ENCODE assay signal across 8 cellular contexts in genomic region chr3:48504051-48504946, GRCh38. TPM values are rescaled to one million over a fixed set of nuclear protein-coding genes. Genes with fewer than 3 reads are reported as not detected.
DNase-seq lines count a peak whose midpoint lies in the region; ATAC-seq and TF ChIP-seq lines count a peak whose summit lies in the region.

TSS of gene SHISA5 (minus strand) at chr3:48504174. CDS start at chr3:48504094, 80 bp downstream.

- H3K27ac ChIP-seq in ectodermal cell (ENCODE audit: insufficient read depth, low read depth, low read length, poor library complexity, severe bottlenecking): no peak within 1 kb of the TSS

- H3K9me3 ChIP-seq in ectodermal cell (ENCODE audit: control insufficient read depth, low read length): no peaks in the 10 kb centered on the region

- peak within 1 kb of the TSS; percentile 53 for H3K4me3 ChIP-seq in GM12865 (ENCODE audit: low read depth, low read length)
- peak within 1 kb of the TSS; percentile 73 for H3K4me3 ChIP-seq in ectodermal cell (ENCODE audit: insufficient read depth, low read depth, low read length)
- peak within 1 kb of the TSS; percentile 48 for H3K4me3 ChIP-seq in lower leg skin (ENCODE audit: low read depth, poor library complexity, severe bottlenecking)

- peaks cover 7% of the 10 kb centered on the region for H3K27me3 ChIP-seq in ectodermal cell (ENCODE audit: control insufficient read depth, insufficient read depth, low read length, poor library complexity, severe bottlenecking)

- peak; percentile 56 for DNase-seq in GM12865 (ENCODE audit: low read depth)
- peak; percentile 69 for DNase-seq in M059J (ENCODE audit: low read depth)
- DNase-seq in activated CD4-positive, alpha-beta T cell treated with anti-CD3 and anti-CD28 coated beads, Interleukin-2, amount 50 U/mL, for 48 hours: peak; percentile 73 to 79
- peak; percentile 51 to 95 for DNase-seq in lower leg skin (ENCODE audit: low spot score in 2 of 2)
- DNase-seq in stimulated activated CD4-positive, alpha-beta T cell treated with anti-CD3 and anti-CD28 coated beads, Interleukin-4, amount 100 ng/mL, for 4 hours: peak; percentile 41 to 59
- no peak for DNase-seq in NCI-H2171 treated with DMSO at 0.1 percent for 48 hours (lab: John Stamatoyannopoulos, UW)

- no peak for ATAC-seq in HG03039 (IDR thresholded peaks at IDR 0.05; ENCODE audit: unreplicated experiment)

- peaks cover under 1% of the 10 kb centered on the region for H3K36me3 ChIP-seq in ectodermal cell (ENCODE audit: control insufficient read depth, insufficient read depth, low read length)

- TF ChIP-seq CTCF in GM12865 (IDR thresholded peaks at IDR 0.05; ENCODE audit: insufficient read depth, low read depth, low read length, missing control alignments): no peak
- no peak for TF ChIP-seq CTCF in lower leg skin (IDR thresholded peaks at IDR 0.05)

- 7 to 8% methylated on average over 64 to 66 of the region's 66 CpGs for WGBS in ectodermal cell, 2 experiments
- 0 to 1% methylated on average over 50 to 58 of the region's 66 CpGs for WGBS in lower leg skin, 2 donors

- TF ChIP-seq POLR2A in lower leg skin (IDR thresholded peaks at IDR 0.05): no peak

- peaks cover 19% of the 10 kb centered on the region for H3K4me1 ChIP-seq in ectodermal cell (ENCODE audit: control insufficient read depth, insufficient read depth, low read length)

- intact Hi-C loops in lower leg skin (cut with DNase I; ENCODE audit: low total_unique reads): no loop called here

RNA-seq across cellular contexts. Expression of gene SHISA5, which starts in this region (rescaled TPM):
- 282 and 311 TPM in 2 replicates for total RNA-seq in M059J (2014; rRNA removed; shearing (Covaris generic))
- polyA plus RNA-seq in ectodermal cell (2013, experiment 1 of 4): 144 TPM
- polyA plus RNA-seq in ectodermal cell (2013, experiment 2 of 4): 144 TPM
- polyA plus RNA-seq in ectodermal cell (2013, experiment 3 of 4): 118 TPM
- polyA plus RNA-seq in ectodermal cell (2013, experiment 4 of 4): 143 TPM
- 10 to 100 TPM; 64.3 to 93.6 (median 71.0) TPM for total RNA-seq in lower leg skin
